1 cellular context compared by ENCODE assay signal in the genomic region with DNA sequence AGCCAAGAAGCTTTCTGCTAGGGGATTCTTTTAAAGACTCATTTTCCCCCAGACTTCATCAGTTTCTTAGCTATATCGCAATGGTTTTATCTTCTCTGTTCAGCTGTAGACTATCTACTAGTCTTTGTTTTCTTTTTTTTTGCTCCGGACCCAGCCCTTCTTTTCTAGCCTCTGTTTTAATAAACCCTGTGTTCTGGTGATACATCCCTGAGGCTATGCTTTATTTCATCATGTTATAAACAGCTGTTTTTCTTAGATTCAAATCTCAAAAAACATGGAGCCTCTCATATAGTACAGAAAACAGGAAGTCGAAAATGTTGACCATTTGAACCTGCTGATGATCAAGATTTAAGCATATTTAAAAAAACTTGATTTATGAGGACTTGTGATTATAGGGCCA.
TF ChIP-seq lines count a peak whose summit lies in the region.

No MANE protein-coding gene starts in this region.

TF ChIP-seq in K562, 482 proteins besides CTCF, POLR2A, EP300 and RAD21 (continues in another document):
- TF ChIP-seq LEF1 (IDR thresholded peaks at IDR 0.05) (peak; percentile 68; the same call in 1 of the 2 replicates), RFX5 (IDR thresholded peaks at IDR 0.05; ENCODE audit: low read depth, low read length) (no peak), NFE2 (IDR thresholded peaks at IDR 0.05; ENCODE audit: low read depth) (no peak), DDX20 (tag; IDR thresholded peaks at IDR 0.05; ENCODE audit: low read depth) (no peak), ELF2 (CRISPR knock-in tag; IDR thresholded peaks at IDR 0.05) (no peak), NFRKB (IDR thresholded peaks at IDR 0.05; ENCODE audit: low read depth) (no peak), POLR2AphosphoS5 (IDR thresholded peaks at IDR 0.05; ENCODE audit: control insufficient read depth, insufficient read depth, low read depth, low read length) (no peak), RBM39 (optimal IDR thresholded peaks at IDR 0.05; ENCODE audit: low read depth, low read length) (no peak), HMGN3 (IDR thresholded peaks at IDR 0.05; ENCODE audit: borderline replicate concordance, extremely low read depth, insufficient read length, low read depth, low read length) (no peak), NR4A1 (CRISPR knock-in tag; IDR thresholded peaks at IDR 0.05) (no peak), NR4A1 (tag; IDR thresholded peaks at IDR 0.05) (no peak), EHMT2 (IDR thresholded peaks at IDR 0.05) (0 out of 2 replicates have a peak, but pooled peaks have one; percentile 19), ZFP36 (IDR thresholded peaks at IDR 0.05; ENCODE audit: low read depth, low read length, partially characterized antibody) (no peak), RCOR1 (IDR thresholded peaks at IDR 0.05; ENCODE audit: borderline replicate concordance in 1 of 2, low read depth in 2 of 2, low read length in 2 of 2) (peak in 1 of 2 experiments; percentile 36; a peak in 1 of 4 replicates), RBFOX2 (IDR thresholded peaks at IDR 0.05; ENCODE audit: low read depth, low read length) (no peak), DIDO1 (tag; IDR thresholded peaks at IDR 0.05; ENCODE audit: low read depth) (no peak), RBBP5 (IDR thresholded peaks at IDR 0.05; ENCODE audit: borderline replicate concordance, insufficient read depth, low read length, poor library complexity, severe bottlenecking) (no peak), IFI16 (CRISPR knock-in tag; IDR thresholded peaks at IDR 0.05) (no peak), TEAD2 (tag; IDR thresholded peaks at IDR 0.05) (no peak), ZNF586 (CRISPR knock-in tag; conservative IDR thresholded peaks at IDR 0.05) (no peak), ILK (tag; IDR thresholded peaks at IDR 0.05; ENCODE audit: borderline replicate concordance, low read depth) (no peak), SMAD1 (IDR thresholded peaks at IDR 0.05; ENCODE audit: low read depth, low read length, partially characterized antibody) (no peak), ZNF175 (CRISPR knock-in tag; IDR thresholded peaks at IDR 0.05; ENCODE audit: low read depth) (no peak), TAF9B (IDR thresholded peaks at IDR 0.05; ENCODE audit: partially characterized antibody) (peak; percentile 58), NELFE (IDR thresholded peaks at IDR 0.05; ENCODE audit: insufficient read depth, insufficient read length) (no peak), ZBTB8A (IDR thresholded peaks at IDR 0.05; ENCODE audit: partially characterized antibody) (no peak), ZFP1 (CRISPR knock-in tag; IDR thresholded peaks at IDR 0.05) (no peak), ZNF124 (CRISPR knock-in tag; IDR thresholded peaks at IDR 0.05) (no peak), HIVEP1 (CRISPR knock-in tag; IDR thresholded peaks at IDR 0.05) (no peak), HNRNPLL (IDR thresholded peaks at IDR 0.05; ENCODE audit: low read depth, low read length, poor library complexity, severe bottlenecking) (no peak), KAT2B (IDR thresholded peaks at IDR 0.05; ENCODE audit: low read depth, low read length) (no peak), NR2F6 (CRISPR knock-in tag; IDR thresholded peaks at IDR 0.05) (no peak), MAFG (tag; conservative IDR thresholded peaks at IDR 0.05) (no peak), NBN (IDR thresholded peaks at IDR 0.05; ENCODE audit: low read depth) (peak; percentile 91)
- TF ChIP-seq, protein P1, sequence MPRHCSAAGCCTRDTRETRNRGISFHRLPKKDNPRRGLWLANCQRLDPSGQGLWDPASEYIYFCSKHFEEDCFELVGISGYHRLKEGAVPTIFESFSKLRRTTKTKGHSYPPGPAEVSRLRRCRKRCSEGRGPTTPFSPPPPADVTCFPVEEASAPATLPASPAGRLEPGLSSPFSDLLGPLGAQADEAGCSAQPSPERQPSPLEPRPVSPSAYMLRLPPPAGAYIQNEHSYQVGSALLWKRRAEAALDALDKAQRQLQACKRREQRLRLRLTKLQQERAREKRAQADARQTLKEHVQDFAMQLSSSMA (CRISPR knock-in tag; IDR thresholded peaks at IDR 0.05) = no peak
- TF ChIP-seq, protein P2, sequence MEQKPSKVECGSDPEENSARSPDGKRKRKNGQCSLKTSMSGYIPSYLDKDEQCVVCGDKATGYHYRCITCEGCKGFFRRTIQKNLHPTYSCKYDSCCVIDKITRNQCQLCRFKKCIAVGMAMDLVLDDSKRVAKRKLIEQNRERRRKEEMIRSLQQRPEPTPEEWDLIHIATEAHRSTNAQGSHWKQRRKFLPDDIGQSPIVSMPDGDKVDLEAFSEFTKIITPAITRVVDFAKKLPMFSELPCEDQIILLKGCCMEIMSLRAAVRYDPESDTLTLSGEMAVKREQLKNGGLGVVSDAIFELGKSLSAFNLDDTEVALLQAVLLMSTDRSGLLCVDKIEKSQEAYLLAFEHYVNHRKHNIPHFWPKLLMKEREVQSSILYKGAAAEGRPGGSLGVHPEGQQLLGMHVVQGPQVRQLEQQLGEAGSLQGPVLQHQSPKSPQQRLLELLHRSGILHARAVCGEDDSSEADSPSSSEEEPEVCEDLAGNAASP (IDR thresholded peaks at IDR 0.05) = no peak
- TF ChIP-seq, protein P3, sequence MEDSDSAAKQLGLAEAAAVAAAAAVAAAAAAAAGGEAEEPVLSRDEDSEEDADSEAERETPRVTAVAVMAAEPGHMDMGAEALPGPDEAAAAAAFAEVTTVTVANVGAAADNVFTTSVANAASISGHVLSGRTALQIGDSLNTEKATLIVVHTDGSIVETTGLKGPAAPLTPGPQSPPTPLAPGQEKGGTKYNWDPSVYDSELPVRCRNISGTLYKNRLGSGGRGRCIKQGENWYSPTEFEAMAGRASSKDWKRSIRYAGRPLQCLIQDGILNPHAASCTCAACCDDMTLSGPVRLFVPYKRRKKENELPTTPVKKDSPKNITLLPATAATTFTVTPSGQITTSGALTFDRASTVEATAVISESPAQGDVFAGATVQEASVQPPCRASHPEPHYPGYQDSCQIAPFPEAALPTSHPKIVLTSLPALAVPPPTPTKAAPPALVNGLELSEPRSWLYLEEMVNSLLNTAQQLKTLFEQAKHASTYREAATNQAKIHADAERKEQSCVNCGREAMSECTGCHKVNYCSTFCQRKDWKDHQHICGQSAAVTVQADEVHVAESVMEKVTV (CRISPR knock-in tag; IDR thresholded peaks at IDR 0.05) = no peak
- TF ChIP-seq, protein P4, sequence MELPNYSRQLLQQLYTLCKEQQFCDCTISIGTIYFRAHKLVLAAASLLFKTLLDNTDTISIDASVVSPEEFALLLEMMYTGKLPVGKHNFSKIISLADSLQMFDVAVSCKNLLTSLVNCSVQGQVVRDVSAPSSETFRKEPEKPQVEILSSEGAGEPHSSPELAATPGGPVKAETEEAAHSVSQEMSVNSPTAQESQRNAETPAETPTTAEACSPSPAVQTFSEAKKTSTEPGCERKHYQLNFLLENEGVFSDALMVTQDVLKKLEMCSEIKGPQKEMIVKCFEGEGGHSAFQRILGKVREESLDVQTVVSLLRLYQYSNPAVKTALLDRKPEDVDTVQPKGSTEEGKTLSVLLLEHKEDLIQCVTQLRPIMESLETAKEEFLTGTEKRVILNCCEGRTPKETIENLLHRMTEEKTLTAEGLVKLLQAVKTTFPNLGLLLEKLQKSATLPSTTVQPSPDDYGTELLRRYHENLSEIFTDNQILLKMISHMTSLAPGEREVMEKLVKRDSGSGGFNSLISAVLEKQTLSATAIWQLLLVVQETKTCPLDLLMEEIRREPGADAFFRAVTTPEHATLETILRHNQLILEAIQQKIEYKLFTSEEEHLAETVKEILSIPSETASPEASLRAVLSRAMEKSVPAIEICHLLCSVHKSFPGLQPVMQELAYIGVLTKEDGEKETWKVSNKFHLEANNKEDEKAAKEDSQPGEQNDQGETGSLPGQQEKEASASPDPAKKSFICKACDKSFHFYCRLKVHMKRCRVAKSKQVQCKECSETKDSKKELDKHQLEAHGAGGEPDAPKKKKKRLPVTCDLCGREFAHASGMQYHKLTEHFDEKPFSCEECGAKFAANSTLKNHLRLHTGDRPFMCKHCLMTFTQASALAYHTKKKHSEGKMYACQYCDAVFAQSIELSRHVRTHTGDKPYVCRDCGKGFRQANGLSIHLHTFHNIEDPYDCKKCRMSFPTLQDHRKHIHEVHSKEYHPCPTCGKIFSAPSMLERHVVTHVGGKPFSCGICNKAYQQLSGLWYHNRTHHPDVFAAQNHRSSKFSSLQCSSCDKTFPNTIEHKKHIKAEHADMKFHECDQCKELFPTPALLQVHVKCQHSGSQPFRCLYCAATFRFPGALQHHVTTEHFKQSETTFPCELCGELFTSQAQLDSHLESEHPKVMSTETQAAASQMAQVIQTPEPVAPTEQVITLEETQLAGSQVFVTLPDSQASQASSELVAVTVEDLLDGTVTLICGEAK (IDR thresholded peaks at IDR 0.05) = no peak
- TF ChIP-seq, protein P4 (CRISPR knock-in tag; IDR thresholded peaks at IDR 0.05) = no peak
- TF ChIP-seq, protein P5, sequence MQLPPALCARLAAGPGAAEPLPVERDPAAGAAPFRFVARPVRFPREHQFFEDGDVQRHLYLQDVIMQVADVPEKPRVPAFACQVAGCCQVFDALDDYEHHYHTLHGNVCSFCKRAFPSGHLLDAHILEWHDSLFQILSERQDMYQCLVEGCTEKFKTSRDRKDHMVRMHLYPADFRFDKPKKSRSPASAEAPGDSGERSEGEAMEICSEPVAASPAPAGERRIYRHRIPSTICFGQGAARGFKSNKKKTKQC (CRISPR knock-in tag; IDR thresholded peaks at IDR 0.05) = no peak
- TF ChIP-seq, protein P6, sequence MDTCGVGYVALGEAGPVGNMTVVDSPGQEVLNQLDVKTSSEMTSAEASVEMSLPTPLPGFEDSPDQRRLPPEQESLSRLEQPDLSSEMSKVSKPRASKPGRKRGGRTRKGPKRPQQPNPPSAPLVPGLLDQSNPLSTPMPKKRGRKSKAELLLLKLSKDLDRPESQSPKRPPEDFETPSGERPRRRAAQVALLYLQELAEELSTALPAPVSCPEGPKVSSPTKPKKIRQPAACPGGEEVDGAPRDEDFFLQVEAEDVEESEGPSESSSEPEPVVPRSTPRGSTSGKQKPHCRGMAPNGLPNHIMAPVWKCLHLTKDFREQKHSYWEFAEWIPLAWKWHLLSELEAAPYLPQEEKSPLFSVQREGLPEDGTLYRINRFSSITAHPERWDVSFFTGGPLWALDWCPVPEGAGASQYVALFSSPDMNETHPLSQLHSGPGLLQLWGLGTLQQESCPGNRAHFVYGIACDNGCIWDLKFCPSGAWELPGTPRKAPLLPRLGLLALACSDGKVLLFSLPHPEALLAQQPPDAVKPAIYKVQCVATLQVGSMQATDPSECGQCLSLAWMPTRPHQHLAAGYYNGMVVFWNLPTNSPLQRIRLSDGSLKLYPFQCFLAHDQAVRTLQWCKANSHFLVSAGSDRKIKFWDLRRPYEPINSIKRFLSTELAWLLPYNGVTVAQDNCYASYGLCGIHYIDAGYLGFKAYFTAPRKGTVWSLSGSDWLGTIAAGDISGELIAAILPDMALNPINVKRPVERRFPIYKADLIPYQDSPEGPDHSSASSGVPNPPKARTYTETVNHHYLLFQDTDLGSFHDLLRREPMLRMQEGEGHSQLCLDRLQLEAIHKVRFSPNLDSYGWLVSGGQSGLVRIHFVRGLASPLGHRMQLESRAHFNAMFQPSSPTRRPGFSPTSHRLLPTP (IDR thresholded peaks at IDR 0.05; ENCODE audit: borderline replicate concordance, extremely low read depth, insufficient read length) = no peak
- TF ChIP-seq, protein P7, sequence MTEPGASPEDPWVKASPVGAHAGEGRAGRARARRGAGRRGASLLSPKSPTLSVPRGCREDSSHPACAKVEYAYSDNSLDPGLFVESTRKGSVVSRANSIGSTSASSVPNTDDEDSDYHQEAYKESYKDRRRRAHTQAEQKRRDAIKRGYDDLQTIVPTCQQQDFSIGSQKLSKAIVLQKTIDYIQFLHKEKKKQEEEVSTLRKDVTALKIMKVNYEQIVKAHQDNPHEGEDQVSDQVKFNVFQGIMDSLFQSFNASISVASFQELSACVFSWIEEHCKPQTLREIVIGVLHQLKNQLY (CRISPR knock-in tag; conservative IDR thresholded peaks at IDR 0.05) = no peak
- TF ChIP-seq, protein P8, sequence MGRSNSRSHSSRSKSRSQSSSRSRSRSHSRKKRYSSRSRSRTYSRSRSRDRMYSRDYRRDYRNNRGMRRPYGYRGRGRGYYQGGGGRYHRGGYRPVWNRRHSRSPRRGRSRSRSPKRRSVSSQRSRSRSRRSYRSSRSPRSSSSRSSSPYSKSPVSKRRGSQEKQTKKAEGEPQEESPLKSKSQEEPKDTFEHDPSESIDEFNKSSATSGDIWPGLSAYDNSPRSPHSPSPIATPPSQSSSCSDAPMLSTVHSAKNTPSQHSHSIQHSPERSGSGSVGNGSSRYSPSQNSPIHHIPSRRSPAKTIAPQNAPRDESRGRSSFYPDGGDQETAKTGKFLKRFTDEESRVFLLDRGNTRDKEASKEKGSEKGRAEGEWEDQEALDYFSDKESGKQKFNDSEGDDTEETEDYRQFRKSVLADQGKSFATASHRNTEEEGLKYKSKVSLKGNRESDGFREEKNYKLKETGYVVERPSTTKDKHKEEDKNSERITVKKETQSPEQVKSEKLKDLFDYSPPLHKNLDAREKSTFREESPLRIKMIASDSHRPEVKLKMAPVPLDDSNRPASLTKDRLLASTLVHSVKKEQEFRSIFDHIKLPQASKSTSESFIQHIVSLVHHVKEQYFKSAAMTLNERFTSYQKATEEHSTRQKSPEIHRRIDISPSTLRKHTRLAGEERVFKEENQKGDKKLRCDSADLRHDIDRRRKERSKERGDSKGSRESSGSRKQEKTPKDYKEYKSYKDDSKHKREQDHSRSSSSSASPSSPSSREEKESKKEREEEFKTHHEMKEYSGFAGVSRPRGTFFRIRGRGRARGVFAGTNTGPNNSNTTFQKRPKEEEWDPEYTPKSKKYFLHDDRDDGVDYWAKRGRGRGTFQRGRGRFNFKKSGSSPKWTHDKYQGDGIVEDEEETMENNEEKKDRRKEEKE (IDR thresholded peaks at IDR 0.05; ENCODE audit: borderline replicate concordance in 1 of 2, control insufficient read depth in 1 of 2, low read depth in 2 of 2, low read length in 1 of 2) = no peak
